Comparison of ENCODE assay signal across 9 cellular contexts in the genomic region with DNA sequence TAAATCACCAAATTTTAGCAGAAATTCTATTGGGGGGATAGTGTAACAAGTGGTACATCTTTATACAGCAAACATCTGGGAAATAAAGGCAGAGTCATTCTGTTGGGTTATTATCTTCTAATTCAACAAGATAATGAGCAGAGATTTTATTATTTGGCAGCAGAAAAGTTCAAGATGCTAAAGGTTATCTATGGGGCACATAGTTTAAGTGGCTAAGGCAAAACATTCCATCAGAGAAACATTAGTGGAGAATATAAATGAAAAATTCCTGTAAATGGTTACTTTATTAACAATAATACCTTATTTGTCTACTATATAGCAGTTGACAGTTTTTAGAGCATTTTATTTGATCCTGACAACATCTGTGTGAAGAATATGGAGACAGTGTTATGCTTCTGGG.
"Had no signal": no experiment of that assay in that cellular context is flagged by ENCODE, and none has a peak within 500 bp of the region (broad histone marks: within the 10 kb centered on the region; RNA-seq: fewer than 3 reads in every experiment).

No MANE protein-coding gene starts in this region.

- ATAC-seq: GM23338, HCT116 had no signal

- H3K9me3 ChIP-seq: HAP-1 had no signal

- H3K4me3 ChIP-seq: GM23248, GM23338, HAP-1 had no signal

- H3K4me1 Mint-ChIP-seq: GM23338, H9 had no signal

- H3K27ac Mint-ChIP-seq: GM23338, H9, HFFc6 had no signal

- H3K4me2 ChIP-seq: GM23338 had no signal

- H2AFZ ChIP-seq: GM23248, GM23338 had no signal

- DNase-seq: GM23248, GOT3, H7, H9, HCEC 1CT, HFFc6 had no signal

- H3K36me3 ChIP-seq: HAP-1 had no signal

- H3K4me1 ChIP-seq: HAP-1 had no signal

- H3K27ac ChIP-seq: GM23248 had no signal

- H3K4me3 Mint-ChIP-seq: GM23338, H9, HFFc6 had no signal

- H3K9ac ChIP-seq: GM23248 had no signal

- H3K9me3 Mint-ChIP-seq: GM23338, H9, HFFc6 had no signal
